Comparison of ENCODE assay signal across 23 cellular contexts in genomic region chr3:174505266-174505665, GRCh38.
"Had no signal": no experiment of that assay in that cellular context is flagged by ENCODE, and none has a peak within 500 bp of the region (broad histone marks: within the 10 kb centered on the region; RNA-seq: fewer than 3 reads in every experiment).

No MANE protein-coding gene starts in this region.

- ATAC-seq: foreskin keratinocyte; gastroesophageal sphincter; heart left ventricle; left cardiac atrium; left lung; left ventricle myocardium superior; naive thymus-derived CD4-positive, alpha-beta T cell had no signal

- H3K27ac ChIP-seq: coronary artery, dorsolateral prefrontal cortex, esophagus muscularis mucosa, foreskin keratinocyte, gastroesophageal sphincter, heart left ventricle, hepatocyte, left lung had no signal

- H3K79me2 ChIP-seq: hepatocyte had no signal

- H3K9me3 ChIP-seq: esophagus muscularis mucosa, gastroesophageal sphincter, heart left ventricle, left lung had no signal

- H3K4me2 ChIP-seq: hepatocyte had no signal

- H3K4me3 ChIP-seq: coronary artery, dorsolateral prefrontal cortex, esophagus muscularis mucosa, gastroesophageal sphincter, heart left ventricle, hepatocyte, left lung, lung had no signal

- DNase-seq: dermis blood vessel endothelial cell; dorsolateral prefrontal cortex; effector CD4-positive, alpha-beta T cell; effector memory CD4-positive, alpha-beta T cell; foreskin keratinocyte; heart left ventricle; hypothalamus; immature natural killer cell; left cardiac atrium; left lung; left ventricle myocardium superior; mammary epithelial cell; mesendoderm; midbrain; naive thymus-derived CD4-positive, alpha-beta T cell had no signal

- H3K4me1 ChIP-seq: esophagus muscularis mucosa, foreskin keratinocyte, gastroesophageal sphincter, heart left ventricle, left lung had no signal

- H3K27me3 ChIP-seq: dorsolateral prefrontal cortex, esophagus muscularis mucosa, foreskin keratinocyte, gastroesophageal sphincter, heart left ventricle, hepatocyte, left lung had no signal

- H2AFZ ChIP-seq: hepatocyte had no signal

- H3K36me3 ChIP-seq: esophagus muscularis mucosa, gastroesophageal sphincter, heart left ventricle, left lung had no signal

- FAIRE-seq: endothelial cell of umbilical vein, frontal cortex, keratinocyte had no signal
